8 cellular contexts compared by ENCODE assay signal in genomic region chr3:155744091-155744625, GRCh38. TPM values are rescaled to one million over a fixed set of nuclear protein-coding genes. Genes with fewer than 3 reads are reported as not detected.
DNase-seq lines count a peak whose midpoint lies in the region; ATAC-seq and TF ChIP-seq lines count a peak whose summit lies in the region.

No MANE protein-coding gene starts in this region.

- H3K36me3 Mint-ChIP-seq in CD14-positive monocyte: peaks cover 0 to 4% of the 10 kb centered on the region in 2 donors
- H3K36me3 Mint-ChIP-seq in activated naive CD4-positive, alpha-beta T cell treated with anti-CD3 and anti-CD28 coated beads, Interleukin-2, amount 50 U/mL, for 24 hours: no peaks in the 10 kb centered on the region

- H3K36me3 ChIP-seq in HUES64 (ENCODE audit: insufficient read depth, low read length) (no peaks in the 10 kb centered on the region), rectal smooth muscle tissue (ENCODE audit: control insufficient read depth, insufficient read depth, low read length) (no peaks in the 10 kb centered on the region)

- H3K9ac ChIP-seq in HUES64 (ENCODE audit: low read depth, low read length) (peak overlapping the region; percentile 78), rectal smooth muscle tissue (ENCODE audit: low read length) (peak overlapping the region; percentile 78)

- peaks cover 55 to 63% (median 58%) of the 10 kb centered on the region in 3 donors for H3K27me3 Mint-ChIP-seq in CD14-positive monocyte (ENCODE audit: low read depth in 3 of 3)
- H3K27me3 Mint-ChIP-seq in activated naive CD4-positive, alpha-beta T cell treated with anti-CD3 and anti-CD28 coated beads, Interleukin-2, amount 50 U/mL, for 24 hours: peaks cover 26% of the 10 kb centered on the region

- ATAC-seq in GM21360 (IDR thresholded peaks at IDR 0.05; ENCODE audit: unreplicated experiment) (peak; percentile 36), left ventricle myocardium superior (peak; percentile 82)

- TF ChIP-seq CTCF in CD14-positive monocyte (IDR thresholded peaks at IDR 0.05): no peak

- no peaks in the 10 kb centered on the region for H3K9me3 ChIP-seq in HUES64 (ENCODE audit: insufficient read depth, low read depth, low read length)

- WGBS in HUES64: under 1% methylated on average over 46 of the region's 46 CpGs

- peak overlapping the region; percentile 89 for H3K4me3 ChIP-seq in HUES64 (ENCODE audit: low read length)
- H3K4me3 ChIP-seq in rectal smooth muscle tissue (ENCODE audit: low read length): peak overlapping the region; percentile 96

- no peaks in the 10 kb centered on the region for H3K27me3 ChIP-seq in HUES64 (ENCODE audit: insufficient read depth, low read length)
- peaks cover 3% of the 10 kb centered on the region for H3K27me3 ChIP-seq in rectal smooth muscle tissue (ENCODE audit: control insufficient read depth, insufficient read depth, low read length)

- intact Hi-C loops in CD14-positive monocyte (cut with micrococcal nuclease): no loop called here
- intact Hi-C loops in left ventricle myocardium superior (cut with micrococcal nuclease): no loop called here

- peaks cover 0 to 10% (median 6%) of the 10 kb centered on the region in 7 donors for H3K9me3 Mint-ChIP-seq in CD14-positive monocyte
- H3K9me3 Mint-ChIP-seq in activated naive CD4-positive, alpha-beta T cell treated with anti-CD3 and anti-CD28 coated beads, Interleukin-2, amount 50 U/mL, for 24 hours: no peaks in the 10 kb centered on the region

- peaks cover 25% of the 10 kb centered on the region for H3K4me1 Mint-ChIP-seq in CD14-positive monocyte
- peaks cover 23% of the 10 kb centered on the region for H3K4me1 Mint-ChIP-seq in activated naive CD4-positive, alpha-beta T cell treated with anti-CD3 and anti-CD28 coated beads, Interleukin-2, amount 50 U/mL, for 24 hours

- peak overlapping the region; percentile 94 to 96 for H3K4me3 Mint-ChIP-seq in CD14-positive monocyte
- H3K4me3 Mint-ChIP-seq in activated naive CD4-positive, alpha-beta T cell treated with anti-CD3 and anti-CD28 coated beads, Interleukin-2, amount 50 U/mL, for 24 hours: peak overlapping the region; percentile 88

- H3K27ac ChIP-seq in HUES64 (ENCODE audit: low read depth, low read length): peak overlapping the region; percentile 72; the same call in 1 of the 2 replicates
- no peak overlapping the region for H3K27ac ChIP-seq in rectal smooth muscle tissue (ENCODE audit: low read depth, low read length)

- DNase-seq in CD14-positive monocyte (ENCODE audit: low spot score) (no peak), RKO (ENCODE audit: low spot score) (peak; percentile 75), left ventricle myocardium superior (peak; percentile 75), HCEC 1CT (no peak)

- peaks cover 53% of the 10 kb centered on the region for H3K4me1 ChIP-seq in HUES64 (ENCODE audit: insufficient read depth, low read length)
- no peaks in the 10 kb centered on the region for H3K4me1 ChIP-seq in rectal smooth muscle tissue (ENCODE audit: control insufficient read depth, insufficient read depth, low read length)

- peak overlapping the region in 4 of 7 donors; percentile 43 to 86 (median 67) for H3K27ac Mint-ChIP-seq in CD14-positive monocyte
- H3K27ac Mint-ChIP-seq in activated naive CD4-positive, alpha-beta T cell treated with anti-CD3 and anti-CD28 coated beads, Interleukin-2, amount 50 U/mL, for 24 hours: no peak overlapping the region

RNA-seq across cellular contexts. Expression of gene PLCH1, which starts 0.7 kb away (rescaled TPM):
- polyA plus RNA-seq in CD14-positive monocyte: not detected
- 15.5 TPM for polyA plus RNA-seq in HUES64 (2013, experiment 1 of 2)
- polyA plus RNA-seq in HUES64 (2013, experiment 2 of 2): 14.1 TPM
- 0.50 TPM for total RNA-seq in left ventricle myocardium superior

Comparison
In these comparisons a context has a peak if more than half of its experiments do, and no peak if none do; other contexts are left out.
1. DNase-seq: peak in RKO (single experiment) and left ventricle myocardium superior (single experiment); none in CD14-positive monocyte (single experiment) and HCEC 1CT (single experiment).